ENCODE assay signal across 22 cellular contexts in the genomic region with DNA sequence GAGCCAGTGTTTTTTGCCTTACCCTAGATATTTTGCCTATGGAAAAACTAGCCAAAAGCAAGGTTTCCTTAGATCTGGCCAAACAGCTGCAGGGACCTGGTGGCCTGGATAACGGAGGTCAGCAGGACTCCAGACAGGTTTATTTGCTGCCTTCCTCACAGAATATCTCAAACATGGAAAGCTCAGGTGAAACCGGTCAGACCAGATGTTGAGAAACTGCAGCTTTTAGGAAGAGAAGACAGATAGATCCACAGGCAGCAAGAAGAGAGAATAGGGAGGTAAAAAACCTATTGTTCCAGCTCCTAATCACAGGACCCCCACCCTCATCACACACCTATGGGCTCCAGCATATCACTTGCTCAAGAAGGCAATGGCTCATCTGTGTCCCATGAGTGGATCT. TPM values are rescaled to one million over a fixed set of nuclear protein-coding genes. Genes with fewer than 3 reads are reported as not detected.
DNase-seq lines count a peak whose midpoint lies in the region; ATAC-seq and TF ChIP-seq lines count a peak whose summit lies in the region.
"Had no signal": no experiment of that assay in that cellular context is flagged by ENCODE, and none has a peak within 500 bp of the region (broad histone marks: within the 10 kb centered on the region; RNA-seq: fewer than 3 reads in every experiment).

No MANE protein-coding gene starts in this region.

- H2AFZ ChIP-seq in PC-3 (ENCODE audit: low read length), result no peak overlapping the region
- H2AFZ ChIP-seq: GM23338 had no signal

- H3K36me3 ChIP-seq in PC-3 (ENCODE audit: low read depth, low read length) (no peaks in the 10 kb centered on the region), prostate gland (no peaks in the 10 kb centered on the region)
- H3K36me3 ChIP-seq: BE2C; BLaER1 treated with 17β-estradiol and CSF1 and Interleukin-3, amounts not matched to agents 10 nM and 100 nM had no signal

- H4K20me1 ChIP-seq in PC-3 (ENCODE audit: low read length), result no peaks in the 10 kb centered on the region
- H4K20me1 ChIP-seq: BLaER1 treated with 17β-estradiol and CSF1 and Interleukin-3, amounts not matched to agents 10 nM and 100 nM had no signal

- POLR2A ChIA-PET in PC-3 (lab: Charles Lee; ENCODE audit: unreplicated experiment), result no interaction called here

- no peak for TF ChIP-seq POLR2A in prostate gland (IDR thresholded peaks at IDR 0.05)

- DNase-seq in ELF-1 (ENCODE audit: low read depth, low spot score) (peak; percentile 54), PC-3 (peak; percentile 49), epithelial cell of esophagus (ENCODE audit: low read depth) (peak; percentile 61), prostate gland (ENCODE audit: low spot score) (peak; percentile 4), NCI-H2029 (lab: John Stamatoyannopoulos, UW) (no peak)
- DNase-seq in stimulated activated CD4-positive, alpha-beta T cell treated with anti-CD3 and anti-CD28 coated beads, Interleukin-4, amount 100 ng/mL, for 1 hour, result no peak
- DNase-seq: 8988T; ACHN; AML-193; BE2C; CD4-positive, alpha-beta T cell; CD8-positive, alpha-beta memory T cell; DMS 273 treated with DMSO at 0.1 percent for 48 hours; DND-41; GDM1; H9 had no signal

- no peaks in the 10 kb centered on the region for H3K9me2 ChIP-seq in PC-3 (replicated peaks; ENCODE audit: low read length)

- no peak overlapping the region for H3K9ac ChIP-seq in PC-3 (ENCODE audit: low read length)
- H3K9ac ChIP-seq: BLaER1 treated with 17β-estradiol and CSF1 and Interleukin-3, amounts not matched to agents 10 nM and 100 nM had no signal

- ATAC-seq in PC-3, result no peak
- no peak for ATAC-seq in GM18909 (IDR thresholded peaks at IDR 0.05; ENCODE audit: poor library complexity, unreplicated experiment)
- ATAC-seq: A549, GM12878, GM23338, HCT116 had no signal

- H3K27ac ChIP-seq in PC-3 (ENCODE audit: low read length) (no peak overlapping the region), prostate gland (no peak overlapping the region)
- H3K27ac ChIP-seq: A549; BLaER1 treated with 17β-estradiol and CSF1 and Interleukin-3, amounts not matched to agents 10 nM and 100 nM had no signal

- CTCF ChIA-PET in PC-3 (lab: Charles Lee), result no interaction called here

- no TSS peak for BruUV-seq in PC-3 (replicated peaks; lab: Mats Ljungman, UMichigan)

- H3K9me3 ChIP-seq in PC-3 (ENCODE audit: low read length) (no peaks in the 10 kb centered on the region), prostate gland (no peaks in the 10 kb centered on the region)
- H3K9me3 ChIP-seq: A549; BE2C; BLaER1 treated with 17β-estradiol and CSF1 and Interleukin-3, amounts not matched to agents 10 nM and 100 nM had no signal

- H3K27me3 ChIP-seq in PC-3 (ENCODE audit: low read length) (no peaks in the 10 kb centered on the region), prostate gland (replicated peaks; ENCODE audit: insufficient read depth) (no peaks in the 10 kb centered on the region)
- H3K27me3 ChIP-seq: BE2C had no signal

- no peak overlapping the region for H3K4me3 ChIP-seq in PC-3 (ENCODE audit: low read length)
- no peak overlapping the region for H3K4me3 ChIP-seq in epithelial cell of esophagus (ENCODE audit: low read length)
- no peak overlapping the region for H3K4me3 ChIP-seq in prostate gland
- H3K4me3 ChIP-seq: A549; BLaER1 treated with 17β-estradiol and CSF1 and Interleukin-3, amounts not matched to agents 10 nM and 100 nM; GM12878; GM23338 had no signal

- 50% methylated on average over 2 of the region's 2 CpGs for WGBS in prostate gland

- H3K79me2 ChIP-seq in PC-3 (ENCODE audit: low read length), result no peaks in the 10 kb centered on the region

- intact Hi-C loops in PC-3 (cut with micrococcal nuclease) (no loop called here), prostate gland (cut with DNase I) (no loop called here)

- no peaks in the 10 kb centered on the region for H3F3A ChIP-seq in PC-3 (ENCODE audit: low read length, unreplicated experiment)

- TF ChIP-seq CTCF in PC-3 (conservative IDR thresholded peaks at IDR 0.05; ENCODE audit: low read depth, low read length) (no peak), epithelial cell of esophagus (IDR thresholded peaks at IDR 0.05; ENCODE audit: insufficient read depth, low read depth, low read length, missing control alignments) (no peak), prostate gland (IDR thresholded peaks at IDR 0.05) (no peak)

- 0 out of 2 replicates have a peak, but pooled peaks cover 3% of the 10 kb centered on the region for H3K4me1 ChIP-seq in PC-3 (ENCODE audit: insufficient read depth, low read length)
- no peaks in the 10 kb centered on the region for H3K4me1 ChIP-seq in prostate gland (replicated peaks)
- H3K4me1 ChIP-seq: A549; BE2C; BLaER1 treated with 17β-estradiol and CSF1 and Interleukin-3, amounts not matched to agents 10 nM and 100 nM had no signal

- no peak overlapping the region for H3K4me2 ChIP-seq in PC-3 (ENCODE audit: low read length)
- H3K4me2 ChIP-seq: A549; BLaER1 treated with 17β-estradiol and CSF1 and Interleukin-3, amounts not matched to agents 10 nM and 100 nM; GM23338 had no signal

RNA-seq across cellular contexts. Expression of gene SLC16A2, which starts 16.2 kb away (rescaled TPM):
- total RNA-seq in PC-3 (2014; rRNA removed) (8.5 and 11.1 TPM in 2 replicates), prostate gland (1 to 10 TPM; 8.7 to 9.3 TPM)

Comparison
In these comparisons a context has a peak if more than half of its experiments do, and no peak if none do; other contexts are left out.
1. DNase-seq: peak in ELF-1 (single experiment), PC-3 (single experiment), epithelial cell of esophagus (single experiment) and prostate gland (single experiment); none in stimulated activated CD4-positive, alpha-beta T cell treated with anti-CD3 and anti-CD28 coated beads, Interleukin-4, amount 100 ng/mL, for 1 hour (single experiment) and NCI-H2029 (single experiment).